ENCODE assay signal across 17 cellular contexts in the genomic region with DNA sequence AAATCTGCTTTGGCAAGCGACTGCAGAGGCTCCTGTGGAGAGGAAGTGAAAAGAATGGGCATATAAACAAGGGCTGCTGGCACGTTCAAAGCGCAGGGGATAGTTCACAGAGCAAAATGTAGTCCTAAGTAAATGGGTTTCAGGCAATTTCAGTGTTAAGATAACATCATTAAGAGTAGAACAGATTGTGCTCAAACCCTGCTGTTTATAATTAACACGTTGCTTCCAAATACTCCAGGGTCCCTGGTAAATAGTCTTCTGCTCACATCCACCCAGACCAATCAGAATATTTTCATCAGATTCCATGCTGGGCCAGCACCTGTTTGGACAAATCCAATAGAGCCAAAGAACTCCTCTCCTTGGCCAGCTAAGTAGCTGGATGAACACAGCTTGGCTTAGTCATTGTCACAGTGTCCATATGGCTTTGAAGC.
A peak's percentile ranks its signal among the peaks of the same experiment; 100 is the strongest.
DNase-seq lines count a peak whose midpoint lies in the region; ATAC-seq and TF ChIP-seq lines count a peak whose summit lies in the region.
"Had no signal": no experiment of that assay in that cellular context is flagged by ENCODE, and none has a peak within 500 bp of the region (broad histone marks: within the 10 kb centered on the region; RNA-seq: fewer than 3 reads in every experiment).

No MANE protein-coding gene starts in this region.

- ATAC-seq in HG03520 (IDR thresholded peaks at IDR 0.05; ENCODE audit: unreplicated experiment): no peak
- ATAC-seq: HepG2; stimulated activated naive CD8-positive, alpha-beta T cell treated with anti-CD3 and anti-CD28 coated beads, Interleukin-15, amount 100 ng/mL, for 72 hours had no signal

- H3K36me3 ChIP-seq in mesodermal cell (ENCODE audit: control insufficient read depth, insufficient read depth, low read length): peaks cover 25% of the 10 kb centered on the region

- peak overlapping the region; percentile 37 for H3K27ac ChIP-seq in mesodermal cell (ENCODE audit: low read depth, low read length, severe bottlenecking)
- H3K27ac ChIP-seq: GM23248, skin epidermis had no signal

- H3K4me1 Mint-ChIP-seq in endothelial cell (ENCODE audit: unreplicated experiment): peaks cover 3% of the 10 kb centered on the region
- H3K4me1 Mint-ChIP-seq: memory B cell; stimulated activated naive CD8-positive, alpha-beta T cell treated with anti-CD3 and anti-CD28 coated beads, Interleukin-15, amount 100 ng/mL, for 72 hours had no signal

- no peaks in the 10 kb centered on the region for H3K27me3 Mint-ChIP-seq in endothelial cell (ENCODE audit: unreplicated experiment)
- H3K27me3 Mint-ChIP-seq: memory B cell; stimulated activated naive CD8-positive, alpha-beta T cell treated with anti-CD3 and anti-CD28 coated beads, Interleukin-15, amount 100 ng/mL, for 72 hours had no signal

- H3K27ac Mint-ChIP-seq in endothelial cell (ENCODE audit: unreplicated experiment): no peak overlapping the region
- H3K27ac Mint-ChIP-seq: activated naive CD4-positive, alpha-beta T cell treated with anti-CD3 and anti-CD28 coated beads for 36 hours; memory B cell; stimulated activated naive CD8-positive, alpha-beta T cell treated with anti-CD3 and anti-CD28 coated beads, Interleukin-15, amount 100 ng/mL, for 72 hours had no signal

- no peak overlapping the region for H3K4me3 Mint-ChIP-seq in endothelial cell (ENCODE audit: unreplicated experiment)
- H3K4me3 Mint-ChIP-seq: activated naive CD4-positive, alpha-beta T cell treated with anti-CD3 and anti-CD28 coated beads for 36 hours; memory B cell; stimulated activated naive CD8-positive, alpha-beta T cell treated with anti-CD3 and anti-CD28 coated beads, Interleukin-15, amount 100 ng/mL, for 72 hours had no signal

- DNase-seq in DMS 273 treated with DMSO at 0.1 percent for 48 hours (lab: John Stamatoyannopoulos, UW) (peak; percentile 99), NCI-H2227 treated with DMSO at 0.1 percent for 48 hours (lab: John Stamatoyannopoulos, UW) (peak; percentile 93), astrocyte of the cerebellum (ENCODE audit: low read depth) (peak; percentile 27), ureter (ENCODE audit: low spot score) (no peak), endothelial cell (ENCODE audit: low spot score) (no peak)
- DNase-seq in stimulated activated CD4-positive, alpha-beta T cell treated with anti-CD3 and anti-CD28 coated beads, Interleukin-4, amount 100 ng/mL, for 1 hour: no peak
- DNase-seq: activated naive CD4-positive, alpha-beta T cell treated with anti-CD3 and anti-CD28 coated beads for 36 hours; DMS153; GM23248; NCI-H1105 treated with DMSO at 0.1 percent for 48 hours; nucleus accumbens; stimulated activated naive CD8-positive, alpha-beta T cell treated with anti-CD3 and anti-CD28 coated beads, Interleukin-15, amount 100 ng/mL, for 72 hours had no signal

- TF ChIP-seq CTCF in astrocyte of the cerebellum (IDR thresholded peaks at IDR 0.05; ENCODE audit: low read depth, low read length, missing control alignments) (no peak), endothelial cell (IDR thresholded peaks at IDR 0.05; ENCODE audit: unreplicated experiment) (no peak)

- no peaks in the 10 kb centered on the region for H3K9me3 ChIP-seq in mesodermal cell (ENCODE audit: control insufficient read depth, low read length)

- no peaks in the 10 kb centered on the region for H3K9me3 Mint-ChIP-seq in endothelial cell (ENCODE audit: unreplicated experiment)

- WGBS in mesodermal cell (ENCODE audit: insufficient coverage in 2 of 2), 2 experiments: 75 to 79% methylated on average over 4 of the region's 4 CpGs

- in situ Hi-C loops in astrocyte of the cerebellum (cut with HindIII; ENCODE audit: low sequenced_read_pairs): no loop called here

- H3K4me1 ChIP-seq in mesodermal cell (ENCODE audit: control insufficient read depth, insufficient read depth, low read length, poor library complexity, severe bottlenecking): peaks cover 10% of the 10 kb centered on the region

- H3K4me3 ChIP-seq in astrocyte of the cerebellum (ENCODE audit: low read depth, low read length) (no peak overlapping the region), mesodermal cell (ENCODE audit: extremely low read depth, insufficient read depth, low read length, poor library complexity, severe bottlenecking) (no peak overlapping the region)
- H3K4me3 ChIP-seq: GM23248, skin epidermis had no signal

- H3K36me3 Mint-ChIP-seq in endothelial cell (ENCODE audit: low read depth, unreplicated experiment): peaks cover 10% of the 10 kb centered on the region

Comparison
In these comparisons a context has a peak if more than half of its experiments do, and no peak if none do; other contexts are left out.
1. DNase-seq: peak in DMS 273 treated with DMSO at 0.1 percent for 48 hours (single experiment), NCI-H2227 treated with DMSO at 0.1 percent for 48 hours (single experiment) and astrocyte of the cerebellum (single experiment); none in stimulated activated CD4-positive, alpha-beta T cell treated with anti-CD3 and anti-CD28 coated beads, Interleukin-4, amount 100 ng/mL, for 1 hour (single experiment), ureter (single experiment) and endothelial cell (single experiment).